In genomic region chr9:124415852-124416484, GRCh38 we compare ENCODE assay signal across 9 cellular contexts. TPM values are rescaled to one million over a fixed set of nuclear protein-coding genes. Genes with fewer than 3 reads are reported as not detected.
DNase-seq lines count a peak whose midpoint lies in the region; ATAC-seq and TF ChIP-seq lines count a peak whose summit lies in the region.
"Had no signal": no experiment of that assay in that cellular context is flagged by ENCODE, and none has a peak within 500 bp of the region (broad histone marks: within the 10 kb centered on the region; RNA-seq: fewer than 3 reads in every experiment).

No MANE protein-coding gene starts in this region.

- H3K9me3 ChIP-seq in SJCRH30 (replicated peaks), result no peaks in the 10 kb centered on the region
- H3K9me3 ChIP-seq: body of pancreas had no signal

- peak overlapping the region; percentile 77; the same call in 1 of the 2 replicates for H3K27ac ChIP-seq in SJCRH30

- peaks cover 23% of the 10 kb centered on the region for H3K4me1 Mint-ChIP-seq in T-helper 1 cell treated with Interleukin-12 subunit alpha and Interleukin-12 subunit beta and Interleukin-4 antibody, amounts not matched to agents 30 μg/mL and 1 μg/mL, for 36 hours (ENCODE audit: low read depth)
- peaks cover 3% of the 10 kb centered on the region for H3K4me1 Mint-ChIP-seq in glutamatergic neuron (ENCODE audit: low read depth, unreplicated experiment)
- peaks cover 43% of the 10 kb centered on the region for H3K4me1 Mint-ChIP-seq in stimulated activated effector memory CD8-positive, alpha-beta T cell treated with anti-CD3 and anti-CD28 coated beads, Interleukin-12 subunit alpha, Interleukin-12 subunit beta, amount 100 ng/mL, for 72 hours

- no peak for TF ChIP-seq CTCF in glutamatergic neuron (IDR thresholded peaks at IDR 0.05; ENCODE audit: partially characterized antibody, unreplicated experiment)

- no peaks in the 10 kb centered on the region for H3K27me3 Mint-ChIP-seq in T-helper 1 cell treated with Interleukin-12 subunit alpha and Interleukin-12 subunit beta and Interleukin-4 antibody, amounts not matched to agents 30 μg/mL and 1 μg/mL, for 36 hours (ENCODE audit: low read depth)
- H3K27me3 Mint-ChIP-seq in glutamatergic neuron (ENCODE audit: unreplicated experiment), result peaks cover 4% of the 10 kb centered on the region

- no peaks in the 10 kb centered on the region for H3K27me3 ChIP-seq in SJCRH30
- H3K27me3 ChIP-seq: body of pancreas had no signal

- peak overlapping the region; percentile 87 for H3K4me3 ChIP-seq in SJCRH30

- H3K9me3 Mint-ChIP-seq in T-helper 1 cell treated with Interleukin-12 subunit alpha and Interleukin-12 subunit beta and Interleukin-4 antibody, amounts not matched to agents 30 μg/mL and 1 μg/mL, for 36 hours, result peaks cover 3% of the 10 kb centered on the region
- H3K9me3 Mint-ChIP-seq in glutamatergic neuron (ENCODE audit: unreplicated experiment), result peaks cover 7% of the 10 kb centered on the region
- no peaks in the 10 kb centered on the region for H3K9me3 Mint-ChIP-seq in stimulated activated effector memory CD8-positive, alpha-beta T cell treated with anti-CD3 and anti-CD28 coated beads, Interleukin-12 subunit alpha, Interleukin-12 subunit beta, amount 100 ng/mL, for 72 hours

- ATAC-seq in stimulated activated effector memory CD8-positive, alpha-beta T cell treated with anti-CD3 and anti-CD28 coated beads, Interleukin-12 subunit alpha, Interleukin-12 subunit beta, amount 100 ng/mL, for 72 hours, result no peak
- no peak for ATAC-seq in GM21447 (IDR thresholded peaks at IDR 0.05; ENCODE audit: unreplicated experiment)

- DNase-seq in T-helper 1 cell (no peak), SJCRH30 (peak in 1 of 2 experiments; percentile 43), glutamatergic neuron (no peak), germinal center (ENCODE audit: low spot score) (no peak), DMS114 treated with DMSO at 0.1 percent for 48 hours (lab: John Stamatoyannopoulos, UW; ENCODE audit: unreplicated experiment) (no peak)
- DNase-seq in stimulated activated effector memory CD8-positive, alpha-beta T cell treated with anti-CD3 and anti-CD28 coated beads, Interleukin-12 subunit alpha, Interleukin-12 subunit beta, amount 100 ng/mL, for 72 hours (ENCODE audit: low spot score in 2 of 2), result no peak

- peaks cover 35% of the 10 kb centered on the region for H3K36me3 ChIP-seq in SJCRH30

- peaks cover 4% of the 10 kb centered on the region; the same call in 1 of the 2 replicates for H3K4me1 ChIP-seq in SJCRH30

- peak overlapping the region; percentile 96 for H3K4me3 Mint-ChIP-seq in T-helper 1 cell treated with Interleukin-12 subunit alpha and Interleukin-12 subunit beta and Interleukin-4 antibody, amounts not matched to agents 30 μg/mL and 1 μg/mL, for 36 hours
- H3K4me3 Mint-ChIP-seq in glutamatergic neuron (ENCODE audit: unreplicated experiment), result peak overlapping the region; percentile 98
- peak overlapping the region; percentile 95 for H3K4me3 Mint-ChIP-seq in stimulated activated effector memory CD8-positive, alpha-beta T cell treated with anti-CD3 and anti-CD28 coated beads, Interleukin-12 subunit alpha, Interleukin-12 subunit beta, amount 100 ng/mL, for 72 hours

- peaks cover 23% of the 10 kb centered on the region for H3K36me3 Mint-ChIP-seq in T-helper 1 cell treated with Interleukin-12 subunit alpha and Interleukin-12 subunit beta and Interleukin-4 antibody, amounts not matched to agents 30 μg/mL and 1 μg/mL, for 36 hours (ENCODE audit: low read depth)
- no peaks in the 10 kb centered on the region for H3K36me3 Mint-ChIP-seq in glutamatergic neuron (ENCODE audit: unreplicated experiment)
- peaks cover 46% of the 10 kb centered on the region for H3K36me3 Mint-ChIP-seq in stimulated activated effector memory CD8-positive, alpha-beta T cell treated with anti-CD3 and anti-CD28 coated beads, Interleukin-12 subunit alpha, Interleukin-12 subunit beta, amount 100 ng/mL, for 72 hours

- H3K27ac Mint-ChIP-seq in T-helper 1 cell treated with Interleukin-12 subunit alpha and Interleukin-12 subunit beta and Interleukin-4 antibody, amounts not matched to agents 30 μg/mL and 1 μg/mL, for 36 hours, result peak overlapping the region; percentile 91
- H3K27ac Mint-ChIP-seq in glutamatergic neuron (ENCODE audit: unreplicated experiment), result no peak overlapping the region
- peak overlapping the region; percentile 98 for H3K27ac Mint-ChIP-seq in stimulated activated effector memory CD8-positive, alpha-beta T cell treated with anti-CD3 and anti-CD28 coated beads, Interleukin-12 subunit alpha, Interleukin-12 subunit beta, amount 100 ng/mL, for 72 hours

RNA-seq across cellular contexts. Expression of gene PSMB7, which starts 0.7 kb away (rescaled TPM):
- total RNA-seq in SJCRH30 (2014; rRNA removed; shearing (Covaris generic)), result 393 and 403 TPM in 2 replicates
- 185 TPM for total RNA-seq in glutamatergic neuron (ENCODE audit: unreplicated experiment)

RNA-seq across cellular contexts. Expression of gene ADGRD2, which starts 34.3 kb away (rescaled TPM):
- total RNA-seq in SJCRH30 (2014; rRNA removed; shearing (Covaris generic)), result not detected in 2 replicates
- total RNA-seq in glutamatergic neuron (ENCODE audit: unreplicated experiment), result not detected
- total RNA-seq: body of pancreas had no signal
